In the genomic region with DNA sequence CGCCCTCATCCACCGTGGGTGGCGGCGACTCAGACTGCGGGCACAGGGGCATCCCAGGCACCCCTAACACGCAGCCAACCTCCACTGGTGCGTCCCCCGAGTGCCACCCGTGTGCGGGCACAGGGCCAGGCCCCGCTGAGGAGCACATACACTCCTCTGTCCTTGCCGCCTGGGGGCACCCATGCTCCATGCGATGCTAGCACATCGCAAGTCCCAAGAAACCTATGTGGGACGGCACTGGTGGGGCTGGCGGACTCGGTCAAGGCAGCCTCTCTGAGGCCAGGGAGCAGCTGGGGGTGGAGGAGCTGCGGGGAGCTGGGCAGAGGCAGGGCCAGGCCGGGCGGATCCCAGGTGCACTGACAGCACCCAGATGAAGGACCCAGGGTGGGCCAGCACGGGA, we compare ENCODE assay signal across 14 cellular contexts. TPM values are rescaled to one million over a fixed set of nuclear protein-coding genes. Genes with fewer than 3 reads are reported as not detected.
DNase-seq lines count a peak whose midpoint lies in the region; ATAC-seq, FAIRE-seq and TF ChIP-seq lines count a peak whose summit lies in the region.
"Had no signal": no experiment of that assay in that cellular context is flagged by ENCODE, and none has a peak within 500 bp of the region (broad histone marks: within the 10 kb centered on the region; RNA-seq: fewer than 3 reads in every experiment).

No MANE protein-coding gene starts in this region.

- FAIRE-seq in astrocyte (lab: Jason Lieb, UNC) (no peak), GM19239 (lab: Jason Lieb, UNC) (no peak)

- ATAC-seq in natural killer cell treated with Interleukin-12 subunit alpha and Interleukin-12 subunit beta and Interleukin-15 and Interleukin-18, amount 100 ng/mL, for 72 hours = no peak
- no peak for ATAC-seq in HG02588 (IDR thresholded peaks at IDR 0.05; ENCODE audit: unreplicated experiment)

- DNase-seq in DMS 273 (lab: John Stamatoyannopoulos, UW; ENCODE audit: unreplicated experiment) (peak; percentile 87), DMS 273 treated with DMSO at 0.1 percent for 48 hours (lab: John Stamatoyannopoulos, UW) (no peak), GM13977 (ENCODE audit: low spot score) (no peak), astrocyte (ENCODE audit: low read depth) (no peak), NCI-H345 (lab: John Stamatoyannopoulos, UW) (no peak), GM19239 (ENCODE audit: insufficient read length, low spot score) (no peak)
- DNase-seq in natural killer cell treated with Interleukin-12 subunit alpha and Interleukin-12 subunit beta and Interleukin-15 and Interleukin-18, amount 100 ng/mL, for 72 hours (ENCODE audit: low spot score) = no peak
- DNase-seq: 8988T, NCI-H187 treated with DMSO at 0.1 percent for 48 hours, PC-9 had no signal

- no peaks in the 10 kb centered on the region for H3K9me3 Mint-ChIP-seq in astrocyte (ENCODE audit: unreplicated experiment)
- no peaks in the 10 kb centered on the region for H3K9me3 Mint-ChIP-seq in natural killer cell treated with Interleukin-12 subunit alpha and Interleukin-12 subunit beta and Interleukin-15 and Interleukin-18, amount 100 ng/mL, for 72 hours
- H3K9me3 Mint-ChIP-seq: memory B cell; T-helper 2 cell treated with Interferon-gamma antibody and Interleukin-4, amounts not matched to agents 5 μg/mL and 100 μg/mL, for 36 hours had no signal

- peaks cover 41% of the 10 kb centered on the region for H3K4me1 ChIP-seq in astrocyte (ENCODE audit: insufficient read depth, low read length)

- H3K4me3 Mint-ChIP-seq in astrocyte (ENCODE audit: unreplicated experiment) = no peak overlapping the region
- peak overlapping the region; percentile 95 for H3K4me3 Mint-ChIP-seq in natural killer cell treated with Interleukin-12 subunit alpha and Interleukin-12 subunit beta and Interleukin-15 and Interleukin-18, amount 100 ng/mL, for 72 hours
- H3K4me3 Mint-ChIP-seq: memory B cell had no signal

- no peaks in the 10 kb centered on the region for H3K9me3 ChIP-seq in astrocyte (ENCODE audit: insufficient read depth, low read depth, low read length)
- H3K9me3 ChIP-seq: thoracic aorta had no signal

- peaks cover 77% of the 10 kb centered on the region for H4K20me1 ChIP-seq in astrocyte (ENCODE audit: insufficient read depth, low read length)

- H3K4me2 ChIP-seq in astrocyte (ENCODE audit: low read length) = peak overlapping the region; percentile 15
- H3K4me2 ChIP-seq: PC-9 had no signal

- peaks cover 18% of the 10 kb centered on the region for H3K4me1 Mint-ChIP-seq in astrocyte (ENCODE audit: low read depth, unreplicated experiment)
- peaks cover 32 to 37% of the 10 kb centered on the region in 2 donors for H3K4me1 Mint-ChIP-seq in natural killer cell treated with Interleukin-12 subunit alpha and Interleukin-12 subunit beta and Interleukin-15 and Interleukin-18, amount 100 ng/mL, for 72 hours (ENCODE audit: low read depth in 2 of 2)

- no peaks in the 10 kb centered on the region for H3K27me3 Mint-ChIP-seq in astrocyte (ENCODE audit: low read depth, unreplicated experiment)
- H3K27me3 Mint-ChIP-seq in natural killer cell treated with Interleukin-12 subunit alpha and Interleukin-12 subunit beta and Interleukin-15 and Interleukin-18, amount 100 ng/mL, for 72 hours = no peaks in the 10 kb centered on the region
- H3K27me3 Mint-ChIP-seq: memory B cell had no signal

- peaks cover 5% of the 10 kb centered on the region for H3K36me3 Mint-ChIP-seq in astrocyte (ENCODE audit: low read depth, unreplicated experiment)
- no peaks in the 10 kb centered on the region for H3K36me3 Mint-ChIP-seq in natural killer cell treated with Interleukin-12 subunit alpha and Interleukin-12 subunit beta and Interleukin-15 and Interleukin-18, amount 100 ng/mL, for 72 hours

- peaks cover 2% of the 10 kb centered on the region for H3K36me3 ChIP-seq in astrocyte (ENCODE audit: insufficient read depth, low read length)

- no peak overlapping the region for H2AFZ ChIP-seq in astrocyte (ENCODE audit: low read depth, low read length)
- H2AFZ ChIP-seq: PC-9 had no signal

- no peaks in the 10 kb centered on the region for H3K27me3 ChIP-seq in astrocyte (ENCODE audit: insufficient read depth, low read length)

- peak overlapping the region; percentile 10 for H3K9ac ChIP-seq in astrocyte (ENCODE audit: low read length)

- TF ChIP-seq CTCF in GM13977 (IDR thresholded peaks at IDR 0.05; ENCODE audit: extremely low read depth, insufficient read depth, missing control alignments) (peak; percentile 43), astrocyte (IDR thresholded peaks at IDR 0.05; ENCODE audit: insufficient read depth, low read depth, low read length) (no peak)

- no peak overlapping the region for H3K27ac ChIP-seq in astrocyte (ENCODE audit: low read depth, low read length)
- H3K27ac ChIP-seq: PC-9, thoracic aorta had no signal

- peaks cover 94% of the 10 kb centered on the region for H3K79me2 ChIP-seq in astrocyte (ENCODE audit: insufficient read depth, low read length)

- in situ Hi-C loops in GM13977 (cut with MboI; ENCODE audit: low pct_unique_long_range_greater_than_20kb, low sequenced_read_pairs, unreplicated experiment) = no loop called here

- H3K27ac Mint-ChIP-seq in astrocyte (ENCODE audit: unreplicated experiment) = no peak overlapping the region
- H3K27ac Mint-ChIP-seq in natural killer cell treated with Interleukin-12 subunit alpha and Interleukin-12 subunit beta and Interleukin-15 and Interleukin-18, amount 100 ng/mL, for 72 hours = no peak overlapping the region
- H3K27ac Mint-ChIP-seq: memory B cell had no signal

- no peak overlapping the region for H3K4me3 ChIP-seq in astrocyte (ENCODE audit: insufficient read depth, low read depth, low read length)
- H3K4me3 ChIP-seq: PC-9, thoracic aorta had no signal

RNA-seq across cellular contexts. Expression of a gene that starts 4.0 kb away (rescaled TPM):
- 46.0 and 50.0 TPM in 2 replicates for total RNA-seq in astrocyte
- 100 to 1,000 TPM in 1 of 2 donors, 10 to 100 TPM in 1; 83.1 to 163 TPM for total RNA-seq in natural killer cell treated with Interleukin-12 subunit alpha and Interleukin-12 subunit beta and Interleukin-15 and Interleukin-18, amount 100 ng/mL, for 72 hours

RNA-seq across cellular contexts. Expression of a gene that starts 13.9 kb away (rescaled TPM):
- 2.1 and 2.9 TPM in 2 replicates for total RNA-seq in astrocyte
- 1 to 10 TPM; 1.5 to 3.5 TPM for total RNA-seq in natural killer cell treated with Interleukin-12 subunit alpha and Interleukin-12 subunit beta and Interleukin-15 and Interleukin-18, amount 100 ng/mL, for 72 hours
- total RNA-seq: thoracic aorta had no signal

RNA-seq across cellular contexts. Expression of a gene that starts 15.9 kb away (rescaled TPM):
- total RNA-seq in astrocyte = 4.8 and 6.0 TPM in 2 replicates
- 10 to 100 TPM; 21.3 to 43.6 TPM for total RNA-seq in natural killer cell treated with Interleukin-12 subunit alpha and Interleukin-12 subunit beta and Interleukin-15 and Interleukin-18, amount 100 ng/mL, for 72 hours

RNA-seq across cellular contexts. Expression of a gene that starts 21.1 kb away (rescaled TPM):
- total RNA-seq in astrocyte = 92.5 and 106 TPM in 2 replicates
- total RNA-seq in natural killer cell treated with Interleukin-12 subunit alpha and Interleukin-12 subunit beta and Interleukin-15 and Interleukin-18, amount 100 ng/mL, for 72 hours = 1 to 10 TPM; 3.8 to 4.5 TPM

RNA-seq across cellular contexts. Expression of a gene that starts 21.7 kb away (rescaled TPM):
- 30.4 and 32.1 TPM in 2 replicates for total RNA-seq in astrocyte
- 10 to 100 TPM; 31.9 to 41.7 TPM for total RNA-seq in natural killer cell treated with Interleukin-12 subunit alpha and Interleukin-12 subunit beta and Interleukin-15 and Interleukin-18, amount 100 ng/mL, for 72 hours
